In genomic region chr5:34585601-34586104, GRCh38 we compare ENCODE assay signal across 11 cellular contexts.
DNase-seq lines count a peak whose midpoint lies in the region; ATAC-seq, FAIRE-seq and TF ChIP-seq lines count a peak whose summit lies in the region.
"Had no signal": no experiment of that assay in that cellular context is flagged by ENCODE, and none has a peak within 500 bp of the region (broad histone marks: within the 10 kb centered on the region; RNA-seq: fewer than 3 reads in every experiment).

No MANE protein-coding gene starts in this region.

- peak overlapping the region; percentile 86 for H3K4me2 ChIP-seq in A549

- TF ChIP-seq EP300 in A549 (IDR thresholded peaks at IDR 0.05) = peak; percentile 48 to 75; a peak in 3 of 5 replicates

- H3K36me3 ChIP-seq in kidney (ENCODE audit: control insufficient read depth in 1 of 2, insufficient read depth in 2 of 2, low read length in 2 of 2) = no peaks in the 10 kb centered on the region

- DNase-seq in A549 (ENCODE audit: low read depth in 1 of 2, low spot score in 1 of 2) (peak; percentile 93 to 97), HuH-7 (ENCODE audit: low spot score) (peak; percentile 49), astrocyte of the spinal cord (ENCODE audit: low read depth, low spot score) (peak; percentile 79), kidney tubule cell (ENCODE audit: low spot score) (peak; percentile 94), NCI-H2196 treated with DMSO at 0.1 percent for 48 hours (lab: John Stamatoyannopoulos, UW; ENCODE audit: unreplicated experiment) (no peak), kidney (no peak)
- no peak for DNase-seq in stimulated activated naive CD8-positive, alpha-beta T cell treated with anti-CD3 and anti-CD28 coated beads, Interleukin-15, Interleukin-2, amounts not matched to agents 100 U/mL and 50 U/mL, for 24 hours
- no peak for DNase-seq in stimulated activated naive CD4-positive, alpha-beta T cell treated with Interleukin-2 at 50 U/mL for 16 hours (lab: John Stamatoyannopoulos, UW)
- DNase-seq: activated CD4-positive, CD25-positive, alpha-beta regulatory T cell; nucleus accumbens had no signal

- intact Hi-C loops in kidney (cut with DNase I) = no loop called here

- H3K4me1 ChIP-seq in A549 (peaks cover 56% of the 10 kb centered on the region), kidney (ENCODE audit: control insufficient read depth in 1 of 2, insufficient read depth in 1 of 2, low read depth in 1 of 2, low read length in 2 of 2) (no peaks in the 10 kb centered on the region)

- H3K27ac ChIP-seq in A549 (peak overlapping the region; percentile 97 to 98), kidney (ENCODE audit: low read depth in 2 of 2, low read length in 2 of 2) (no peak overlapping the region)

- H3K9ac ChIP-seq in kidney (ENCODE audit: low read length in 2 of 2) = no peak overlapping the region

- peak in 1 of 2 experiments; percentile 22; a peak in 2 of 5 replicates for TF ChIP-seq RAD21 in A549 (conservative IDR thresholded peaks at IDR 0.05 in 1 of 2, IDR thresholded peaks at IDR 0.05 in 1 of 2)

- CTCF ChIA-PET in A549 (lab: Yijun Ruan, JAX) = interaction anchor here (0.7 to 8.8 kb wide), 14 partner anchors 12 to 313 kb away, joined by 3 to 49 read pairs (median 3); no protein-coding TSS in a partner anchor

- TF ChIP-seq POLR2A in A549 (IDR thresholded peaks at IDR 0.05; ENCODE audit: low read length) = no peak

- WGBS in A549 (ENCODE audit: missing lambda C conversion rate) = 4% methylated on average over 5 of the region's 5 CpGs

- H3K9me3 ChIP-seq in A549 (peaks cover 5% of the 10 kb centered on the region; the same call in 1 of the 3 replicates), kidney (ENCODE audit: control insufficient read depth in 1 of 2, low read length in 2 of 2) (no peaks in the 10 kb centered on the region)

- ATAC-seq in A549 = peak; percentile 87 to 88
- no peak for ATAC-seq in stimulated activated naive CD8-positive, alpha-beta T cell treated with anti-CD3 and anti-CD28 coated beads, Interleukin-15, Interleukin-2, amounts not matched to agents 100 U/mL and 50 U/mL, for 24 hours

- TF ChIP-seq CTCF in A549 (IDR thresholded peaks at IDR 0.05) (no peak), astrocyte of the spinal cord (IDR thresholded peaks at IDR 0.05; ENCODE audit: low read depth, low read length) (no peak), kidney (IDR thresholded peaks at IDR 0.05; ENCODE audit: borderline replicate concordance, extremely low read depth, insufficient read depth) (no peak)

- in situ Hi-C loops in astrocyte of the spinal cord (cut with HindIII; ENCODE audit: low sequenced_read_pairs) = no loop called here

- POLR2A ChIA-PET in A549 (lab: Yijun Ruan, JAX) = interaction anchor here (0.6 to 4.6 kb wide), 22 partner anchors 10 to 344 kb away, joined by 3 to 67 read pairs (median 4); partner anchors contain the start of genes RAI14 and TTC23L

- FAIRE-seq in A549 (lab: Jason Lieb, UNC) (no peak), kidney (lab: Jason Lieb, UNC) (no peak)
- FAIRE-seq: frontal cortex had no signal

- H3K4me3 ChIP-seq in A549 (peak overlapping the region; percentile 29; the same call in 1 of the 3 replicates), astrocyte of the spinal cord (ENCODE audit: low read depth, low read length) (no peak overlapping the region), kidney (ENCODE audit: low read length in 2 of 2) (no peak overlapping the region)

TF ChIP-seq in A549, 52 proteins besides CTCF, POLR2A, EP300 and RAD21 (continues in another document):
- TF ChIP-seq CEBPB (IDR thresholded peaks at IDR 0.05) = peak in 1 of 2 experiments; percentile 67; a peak in 2 of 4 replicates
- TF ChIP-seq ATOH8 (CRISPR knock-in tag; IDR thresholded peaks at IDR 0.05; ENCODE audit: low read depth) = peak; percentile 79; the same call in 1 of the 2 replicates
- TF ChIP-seq SMC3 (IDR thresholded peaks at IDR 0.05) = peak; percentile 28; the same call in 2 of the 3 replicates
- peak; percentile 46 for TF ChIP-seq MAFK (IDR thresholded peaks at IDR 0.05; ENCODE audit: partially characterized antibody)
- no peak for TF ChIP-seq ELK1 (IDR thresholded peaks at IDR 0.05; ENCODE audit: low read depth, low read length)
- peak; percentile 65; the same call in 1 of the 2 replicates for TF ChIP-seq FOXS1 (CRISPR knock-in tag; IDR thresholded peaks at IDR 0.05)
- TF ChIP-seq HOXA7 (CRISPR knock-in tag; IDR thresholded peaks at IDR 0.05) = no peak
- 0 out of 2 replicates have a peak, but pooled peaks have one; percentile 61 for TF ChIP-seq TFCP2L1 (CRISPR knock-in tag; IDR thresholded peaks at IDR 0.05)
- peak; percentile 45; the same call in 1 of the 2 replicates for TF ChIP-seq PBX3 (IDR thresholded peaks at IDR 0.05)
- TF ChIP-seq JUN (IDR thresholded peaks at IDR 0.05) = peak; percentile 53 to 73; a peak in 3 of 5 replicates
- TF ChIP-seq ZSCAN20 (CRISPR knock-in tag; IDR thresholded peaks at IDR 0.05) = no peak
- TF ChIP-seq PHF8 (IDR thresholded peaks at IDR 0.05; ENCODE audit: borderline replicate concordance, low read depth) = no peak
- peak; percentile 70; the same call in 1 of the 2 replicates for TF ChIP-seq FOSB (CRISPR knock-in tag; IDR thresholded peaks at IDR 0.05)
- peak; percentile 90 for TF ChIP-seq GATA3 (IDR thresholded peaks at IDR 0.05; ENCODE audit: borderline replicate concordance)
- 0 out of 2 replicates have a peak, but pooled peaks have one; percentile 28 for TF ChIP-seq RFX5 (IDR thresholded peaks at IDR 0.05)
- TF ChIP-seq REST (IDR thresholded peaks at IDR 0.05) = no peak
- no peak for TF ChIP-seq HMGXB4 (CRISPR knock-in tag; IDR thresholded peaks at IDR 0.05; ENCODE audit: borderline replicate concordance)
- TF ChIP-seq FOSL2 (IDR thresholded peaks at IDR 0.05) = peak; percentile 50; the same call in 1 of the 2 replicates
- peak; percentile 91 for TF ChIP-seq FOSL2 (CRISPR knock-in tag; IDR thresholded peaks at IDR 0.05)

Comparison
In these comparisons a context has a peak if more than half of its experiments do, and no peak if none do; other contexts are left out.
1. DNase-seq: peak in A549 (2 of 2), HuH-7 (single experiment), astrocyte of the spinal cord (single experiment) and kidney tubule cell (single experiment); none in stimulated activated naive CD8-positive, alpha-beta T cell treated with anti-CD3 and anti-CD28 coated beads, Interleukin-15, Interleukin-2, amounts not matched to agents 100 U/mL and 50 U/mL, for 24 hours (single experiment), NCI-H2196 treated with DMSO at 0.1 percent for 48 hours (single experiment), stimulated activated naive CD4-positive, alpha-beta T cell treated with Interleukin-2 at 50 U/mL for 16 hours (single experiment) and kidney (single experiment).
2. H3K27ac ChIP-seq: peak in A549 (2 of 2); none in kidney (0 of 2).